Comparison of ENCODE assay signal across 11 cellular contexts in genomic region chr15:89462198-89462912, GRCh38. TPM values are rescaled to one million over a fixed set of nuclear protein-coding genes. Genes with fewer than 3 reads are reported as not detected.
DNase-seq lines count a peak whose midpoint lies in the region; ATAC-seq and TF ChIP-seq lines count a peak whose summit lies in the region.
"Had no signal": no experiment of that assay in that cellular context is flagged by ENCODE, and none has a peak within 500 bp of the region (broad histone marks: within the 10 kb centered on the region; RNA-seq: fewer than 3 reads in every experiment).

No MANE protein-coding gene starts in this region.

- H3K27me3 Mint-ChIP-seq in naive thymus-derived CD8-positive, alpha-beta T cell, result peaks cover 3 to 53% (median 24%) of the 10 kb centered on the region in 5 donors

- H3K4me3 ChIP-seq in HCT116 (replicated peaks in 1 of 2; ENCODE audit: low read depth in 1 of 2, low read length in 2 of 2) (no peak overlapping the region), RWPE2 (ENCODE audit: severe bottlenecking) (no peak overlapping the region)
- H3K4me3 ChIP-seq: cardiac muscle cell had no signal

- no peaks in the 10 kb centered on the region for H3K79me2 ChIP-seq in HCT116 (ENCODE audit: insufficient read depth, low read length)

- TF ChIP-seq RAD21 in HCT116 (IDR thresholded peaks at IDR 0.05; ENCODE audit: low read depth), result no peak

- H3K4me3 Mint-ChIP-seq in naive thymus-derived CD8-positive, alpha-beta T cell, result no peak overlapping the region
- H3K4me3 Mint-ChIP-seq: CD4-positive, alpha-beta T cell had no signal

- CTCF ChIA-PET in HCT116 (lab: Charles Lee), result no interaction called here

- no peak for TF ChIP-seq POLR2A in HCT116 (IDR thresholded peaks at IDR 0.05; ENCODE audit: borderline replicate concordance, extremely low read depth, insufficient read depth, insufficient read length)

- DNase-seq in A172 (ENCODE audit: low spot score) (peak; percentile 67), HCT116 (ENCODE audit: low read depth, low spot score) (peak; percentile 13), RWPE2 (ENCODE audit: low spot score) (no peak), fibroblast of peridontal ligament (ENCODE audit: extremely low read depth) (peak; percentile 44), CD1c-positive myeloid dendritic cell (ENCODE audit: extremely low spot score) (no peak)
- no peak for DNase-seq in naive thymus-derived CD8-positive, alpha-beta T cell
- DNase-seq in stimulated activated CD4-positive, alpha-beta T cell treated with anti-CD3 and anti-CD28 coated beads, Interleukin-4, amount 100 ng/mL, for 24 hours, result no peak
- DNase-seq: CD4-positive, alpha-beta T cell; NCI-H526 had no signal

- H3K27ac ChIP-seq in HCT116 (ENCODE audit: low read depth, low read length), result no peak overlapping the region
- no peak overlapping the region for H3K27ac ChIP-seq in RWPE2 (ENCODE audit: poor library complexity, severe bottlenecking)
- H3K27ac ChIP-seq: cardiac muscle cell had no signal

- H3K9me3 ChIP-seq in HCT116 (ENCODE audit: control insufficient read depth in 1 of 2, insufficient read depth in 1 of 2, low read depth in 1 of 2, low read length in 2 of 2), result no peaks in the 10 kb centered on the region
- no peaks in the 10 kb centered on the region for H3K9me3 ChIP-seq in RWPE2 (ENCODE audit: severe bottlenecking)

- H3K4me1 Mint-ChIP-seq in naive thymus-derived CD8-positive, alpha-beta T cell, result peaks cover 0 to 1% (median 0%) of the 10 kb centered on the region in 4 donors

- H3K27me3 ChIP-seq in HCT116 (ENCODE audit: insufficient read depth, low read length) (no peaks in the 10 kb centered on the region), RWPE2 (ENCODE audit: insufficient read depth, poor library complexity, severe bottlenecking) (no peaks in the 10 kb centered on the region)

- no peaks in the 10 kb centered on the region for H3K36me3 Mint-ChIP-seq in naive thymus-derived CD8-positive, alpha-beta T cell

- TF ChIP-seq CTCF in HCT116 (IDR thresholded peaks at IDR 0.05 in 2 of 3, conservative IDR thresholded peaks at IDR 0.05 in 1 of 3; ENCODE audit: borderline replicate concordance in 1 of 3, insufficient read depth in 1 of 3, low read depth in 2 of 3, low read length in 2 of 3), result no peak
- TF ChIP-seq CTCF in RWPE2 (IDR thresholded peaks at IDR 0.05; ENCODE audit: poor library complexity, severe bottlenecking), result no peak

- H3K9me2 ChIP-seq in HCT116 (ENCODE audit: insufficient read depth), result no peaks in the 10 kb centered on the region

- H3K9ac ChIP-seq in HCT116 (ENCODE audit: low read length), result no peak overlapping the region

- no peak overlapping the region for H3K27ac Mint-ChIP-seq in naive thymus-derived CD8-positive, alpha-beta T cell
- H3K27ac Mint-ChIP-seq: CD4-positive, alpha-beta T cell had no signal

- ATAC-seq in HCT116, result peak; percentile 75
- peak; percentile 45; the same call in 2 of the 3 replicates for ATAC-seq in RWPE2 (ENCODE audit: low read depth)
- ATAC-seq in naive thymus-derived CD8-positive, alpha-beta T cell, result no peak
- no peak for ATAC-seq in GM18868 (IDR thresholded peaks at IDR 0.05; ENCODE audit: unreplicated experiment)

- H3K36me3 ChIP-seq in HCT116 (ENCODE audit: control insufficient read depth in 1 of 2, insufficient read depth in 2 of 2, low read length in 2 of 2) (no peaks in the 10 kb centered on the region), RWPE2 (ENCODE audit: low read depth) (no peaks in the 10 kb centered on the region)
- H3K36me3 ChIP-seq: cardiac muscle cell had no signal

- H3K9me3 Mint-ChIP-seq in naive thymus-derived CD8-positive, alpha-beta T cell, result peaks cover 0 to 6% (median 4%) of the 10 kb centered on the region in 9 donors
- H3K9me3 Mint-ChIP-seq: CD4-positive, alpha-beta T cell had no signal

- peak overlapping the region; percentile 25; the same call in 1 of the 2 replicates for H3K4me2 ChIP-seq in HCT116 (ENCODE audit: low read length)

- H3K4me1 ChIP-seq in HCT116 (ENCODE audit: control insufficient read depth in 1 of 2, insufficient read depth in 2 of 2, low read length in 2 of 2) (no peaks in the 10 kb centered on the region; a peak in 1 of 4 replicates), RWPE2 (ENCODE audit: insufficient read depth, poor library complexity, severe bottlenecking) (no peaks in the 10 kb centered on the region)

- BruUV-seq in HCT116 (replicated peaks; lab: Mats Ljungman, UMichigan), result no TSS peak

- H4K20me1 ChIP-seq in HCT116 (ENCODE audit: insufficient read depth), result no peaks in the 10 kb centered on the region

- POLR2A ChIA-PET in HCT116 (lab: Charles Lee), result no interaction called here
- POLR2A ChIA-PET in naive thymus-derived CD8-positive, alpha-beta T cell (lab: Charles Lee), result no interaction called here

- intact Hi-C loops in HCT116 (cut with micrococcal nuclease), result no loop called here

- RAD21 ChIA-PET in HCT116 (lab: Charles Lee; ENCODE audit: low non-redundant PET in 1 of 2, low total read pairs in 2 of 2, uncharacterized antibody in 2 of 2, unreplicated experiment in 2 of 2), result no interaction called here

- no peak overlapping the region for H2AFZ ChIP-seq in HCT116 (ENCODE audit: low read depth, low read length, poor library complexity, severe bottlenecking)

TF ChIP-seq in HCT116, 20 proteins besides CTCF, POLR2A, EP300 and RAD21:
- TF ChIP-seq JUND (IDR thresholded peaks at IDR 0.05) (no peak), POLR2AphosphoS5 (IDR thresholded peaks at IDR 0.05; ENCODE audit: low read depth, low read length) (no peak), ELF1 (IDR thresholded peaks at IDR 0.05; ENCODE audit: borderline replicate concordance, low read depth) (no peak), FOSL1 (IDR thresholded peaks at IDR 0.05; ENCODE audit: low read depth) (no peak), SIN3A (IDR thresholded peaks at IDR 0.05; ENCODE audit: low read depth) (no peak), EGR1 (IDR thresholded peaks at IDR 0.05; ENCODE audit: low read depth) (no peak), TCF7L2 (IDR thresholded peaks at IDR 0.05; ENCODE audit: borderline replicate concordance, extremely low read depth, insufficient read depth, insufficient read length) (no peak), EZH2phosphoT487 (IDR thresholded peaks at IDR 0.05; ENCODE audit: borderline replicate concordance) (no peak), ZFX (IDR thresholded peaks at IDR 0.05) (no peak), MAX (IDR thresholded peaks at IDR 0.05) (no peak), ZNF274 (IDR thresholded peaks at IDR 0.05; ENCODE audit: low read depth, low read length) (no peak), SRF (IDR thresholded peaks at IDR 0.05; ENCODE audit: low read depth) (no peak), CBX3 (IDR thresholded peaks at IDR 0.05; ENCODE audit: low read depth) (no peak)
- TF ChIP-seq, protein P1, sequence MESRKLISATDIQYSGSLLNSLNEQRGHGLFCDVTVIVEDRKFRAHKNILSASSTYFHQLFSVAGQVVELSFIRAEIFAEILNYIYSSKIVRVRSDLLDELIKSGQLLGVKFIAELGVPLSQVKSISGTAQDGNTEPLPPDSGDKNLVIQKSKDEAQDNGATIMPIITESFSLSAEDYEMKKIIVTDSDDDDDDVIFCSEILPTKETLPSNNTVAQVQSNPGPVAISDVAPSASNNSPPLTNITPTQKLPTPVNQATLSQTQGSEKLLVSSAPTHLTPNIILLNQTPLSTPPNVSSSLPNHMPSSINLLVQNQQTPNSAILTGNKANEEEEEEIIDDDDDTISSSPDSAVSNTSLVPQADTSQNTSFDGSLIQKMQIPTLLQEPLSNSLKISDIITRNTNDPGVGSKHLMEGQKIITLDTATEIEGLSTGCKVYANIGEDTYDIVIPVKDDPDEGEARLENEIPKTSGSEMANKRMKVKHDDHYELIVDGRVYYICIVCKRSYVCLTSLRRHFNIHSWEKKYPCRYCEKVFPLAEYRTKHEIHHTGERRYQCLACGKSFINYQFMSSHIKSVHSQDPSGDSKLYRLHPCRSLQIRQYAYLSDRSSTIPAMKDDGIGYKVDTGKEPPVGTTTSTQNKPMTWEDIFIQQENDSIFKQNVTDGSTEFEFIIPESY (IDR thresholded peaks at IDR 0.05; ENCODE audit: extremely low read depth, insufficient replicate concordance, low read length), result no peak
- TF ChIP-seq, protein P2, sequence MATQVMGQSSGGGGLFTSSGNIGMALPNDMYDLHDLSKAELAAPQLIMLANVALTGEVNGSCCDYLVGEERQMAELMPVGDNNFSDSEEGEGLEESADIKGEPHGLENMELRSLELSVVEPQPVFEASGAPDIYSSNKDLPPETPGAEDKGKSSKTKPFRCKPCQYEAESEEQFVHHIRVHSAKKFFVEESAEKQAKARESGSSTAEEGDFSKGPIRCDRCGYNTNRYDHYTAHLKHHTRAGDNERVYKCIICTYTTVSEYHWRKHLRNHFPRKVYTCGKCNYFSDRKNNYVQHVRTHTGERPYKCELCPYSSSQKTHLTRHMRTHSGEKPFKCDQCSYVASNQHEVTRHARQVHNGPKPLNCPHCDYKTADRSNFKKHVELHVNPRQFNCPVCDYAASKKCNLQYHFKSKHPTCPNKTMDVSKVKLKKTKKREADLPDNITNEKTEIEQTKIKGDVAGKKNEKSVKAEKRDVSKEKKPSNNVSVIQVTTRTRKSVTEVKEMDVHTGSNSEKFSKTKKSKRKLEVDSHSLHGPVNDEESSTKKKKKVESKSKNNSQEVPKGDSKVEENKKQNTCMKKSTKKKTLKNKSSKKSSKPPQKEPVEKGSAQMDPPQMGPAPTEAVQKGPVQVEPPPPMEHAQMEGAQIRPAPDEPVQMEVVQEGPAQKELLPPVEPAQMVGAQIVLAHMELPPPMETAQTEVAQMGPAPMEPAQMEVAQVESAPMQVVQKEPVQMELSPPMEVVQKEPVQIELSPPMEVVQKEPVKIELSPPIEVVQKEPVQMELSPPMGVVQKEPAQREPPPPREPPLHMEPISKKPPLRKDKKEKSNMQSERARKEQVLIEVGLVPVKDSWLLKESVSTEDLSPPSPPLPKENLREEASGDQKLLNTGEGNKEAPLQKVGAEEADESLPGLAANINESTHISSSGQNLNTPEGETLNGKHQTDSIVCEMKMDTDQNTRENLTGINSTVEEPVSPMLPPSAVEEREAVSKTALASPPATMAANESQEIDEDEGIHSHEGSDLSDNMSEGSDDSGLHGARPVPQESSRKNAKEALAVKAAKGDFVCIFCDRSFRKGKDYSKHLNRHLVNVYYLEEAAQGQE (IDR thresholded peaks at IDR 0.05; ENCODE audit: low read depth), result no peak

RNA-seq across cellular contexts. Expression of gene RHCG, which starts 34.0 kb away (rescaled TPM):
- not detected in 2 replicates for total RNA-seq in A172 (2014; rRNA removed; shearing (Covaris generic))
- total RNA-seq in HCT116 (2021; ENCODE audit: unreplicated experiment), result not detected
- not detected in 2 replicates for polyA plus RNA-seq in HCT116 (2012)
- total RNA-seq in naive thymus-derived CD8-positive, alpha-beta T cell, result not detected
- polyA plus RNA-seq in naive thymus-derived CD8-positive, alpha-beta T cell, result not detected
- total RNA-seq: cardiac muscle cell; CD4-positive, alpha-beta T cell had no signal

Comparison
In these comparisons a context has a peak if more than half of its experiments do, and no peak if none do; other contexts are left out.
1. DNase-seq: peak in A172 (single experiment), HCT116 (single experiment) and fibroblast of peridontal ligament (single experiment); none in RWPE2 (single experiment), naive thymus-derived CD8-positive, alpha-beta T cell (0 of 10), CD1c-positive myeloid dendritic cell (single experiment) and stimulated activated CD4-positive, alpha-beta T cell treated with anti-CD3 and anti-CD28 coated beads, Interleukin-4, amount 100 ng/mL, for 24 hours (single experiment).
2. ATAC-seq: peak in HCT116 (single experiment) and RWPE2 (single experiment); none in naive thymus-derived CD8-positive, alpha-beta T cell (0 of 2) and GM18868 (single experiment).